In genomic region chr15:92405942-92406341, GRCh38 we compare ENCODE assay signal across 30 cellular contexts. TPM values are rescaled to one million over a fixed set of nuclear protein-coding genes. Genes with fewer than 3 reads are reported as not detected.
"Had no signal": no experiment of that assay in that cellular context is flagged by ENCODE, and none has a peak within 500 bp of the region (broad histone marks: within the 10 kb centered on the region; RNA-seq: fewer than 3 reads in every experiment).

No MANE protein-coding gene starts in this region.

- H3K4me1 ChIP-seq: esophagus squamous epithelium, left lung, lower lobe of right lung had no signal

- H3K4me1 Mint-ChIP-seq: naive B cell had no signal

- H3K27ac Mint-ChIP-seq: effector memory CD8-positive, alpha-beta T cell; endodermal cell; mesothelial cell of epicardium had no signal

- H3K9me3 Mint-ChIP-seq: effector memory CD8-positive, alpha-beta T cell; endodermal cell; mesothelial cell of epicardium had no signal

- H3K36me3 ChIP-seq: esophagus squamous epithelium, gastrocnemius medialis, heart right ventricle, left lung, lower lobe of right lung had no signal

- H3K27me3 ChIP-seq: gastrocnemius medialis had no signal

- H3K4me3 ChIP-seq: coronary artery, dorsolateral prefrontal cortex, esophagus squamous epithelium, gastrocnemius medialis, heart right ventricle, left lung, lower lobe of right lung, mucosa of descending colon had no signal

- H3K9me3 ChIP-seq: esophagus squamous epithelium, gastrocnemius medialis, heart right ventricle, left lung, lower lobe of right lung, mucosa of descending colon had no signal

- H3K4me3 Mint-ChIP-seq: effector memory CD8-positive, alpha-beta T cell; endodermal cell; mesothelial cell of epicardium; naive B cell had no signal

- FAIRE-seq: colon, endometrium, islet of Langerhans, kidney had no signal

- H3K36me3 Mint-ChIP-seq: mesothelial cell of epicardium, naive B cell had no signal

- H3K27ac ChIP-seq: coronary artery, dorsolateral prefrontal cortex, epithelial cell of prostate, esophagus squamous epithelium, gastrocnemius medialis, heart right ventricle, left lung, lower lobe of right lung had no signal

- DNase-seq: dermis blood vessel endothelial cell; dorsolateral prefrontal cortex; effector CD8-positive, alpha-beta T cell; effector memory CD8-positive, alpha-beta T cell; endodermal cell; erythroblast; esophagus squamous epithelium; foreskin fibroblast; foreskin melanocyte; gastrocnemius medialis; glutamatergic neuron; head of caudate nucleus; heart right ventricle; hippocampal formation; kidney; kidney glomerular epithelial cell; left lung; left ventricle myocardium superior; lower lobe of right lung; mesenchymal stem cell; mucosa of descending colon; naive B cell had no signal

RNA-seq across cellular contexts. Expression of gene ST8SIA2, which starts 12.3 kb away (rescaled TPM):
- total RNA-seq: esophagus squamous epithelium, gastrocnemius medialis, glomerular endothelial cell, lower lobe of right lung, mesenteric fat pad had no signal
